In the genomic region with DNA sequence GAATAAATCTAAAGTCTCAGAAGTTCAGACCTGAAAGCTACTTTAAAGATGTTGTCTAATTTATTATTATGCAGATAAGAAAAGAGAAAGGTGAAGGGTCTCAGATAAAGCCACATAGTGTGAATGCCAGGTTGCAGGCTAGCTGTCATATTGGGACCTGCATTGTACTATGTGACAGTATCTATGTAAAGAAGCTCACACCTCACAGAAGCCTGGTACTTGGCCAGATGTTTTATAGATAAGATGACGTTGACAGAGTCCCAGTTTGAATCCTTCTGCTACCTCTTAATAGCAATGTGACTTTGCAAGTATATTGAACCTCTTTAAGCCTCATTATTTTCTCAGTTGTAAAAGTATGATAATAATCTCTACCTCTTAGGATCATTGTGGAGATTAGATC, we compare ENCODE assay signal across 20 cellular contexts.
DNase-seq lines count a peak whose midpoint lies in the region; ATAC-seq, FAIRE-seq and TF ChIP-seq lines count a peak whose summit lies in the region.
"Had no signal": no experiment of that assay in that cellular context is flagged by ENCODE, and none has a peak within 500 bp of the region (broad histone marks: within the 10 kb centered on the region; RNA-seq: fewer than 3 reads in every experiment).

No MANE protein-coding gene starts in this region.

- H4K5ac ChIP-seq in mesendoderm (ENCODE audit: low read length) = no peak overlapping the region

- H3K18ac ChIP-seq in mesendoderm (ENCODE audit: low read length) = no peak overlapping the region

- ATAC-seq in K562 (no peak), GM21825 (IDR thresholded peaks at IDR 0.05; ENCODE audit: unreplicated experiment) (no peak)
- ATAC-seq: A549; CD8-positive, alpha-beta T cell; GM12878 had no signal

- BruUV-seq in K562 (replicated peaks; lab: Mats Ljungman, UMichigan) = no TSS peak

- CTCF ChIA-PET in K562 (lab: Yijun Ruan, JAX; ENCODE audit: low intra/inter-chr PET ratio) = no interaction called here

- no peaks in the 10 kb centered on the region for H3K9me1 ChIP-seq in K562 (ENCODE audit: control insufficient read depth, insufficient read depth, low read length)

- H3K9ac ChIP-seq in K562 (ENCODE audit: insufficient read depth in 1 of 2, low read depth in 2 of 2, low read length in 2 of 2) = no peak overlapping the region
- H3K9ac ChIP-seq in mesendoderm (ENCODE audit: low read length) = no peak overlapping the region
- H3K9ac ChIP-seq: BLaER1 treated with 17β-estradiol and CSF1 and Interleukin-3, amounts not matched to agents 10 nM and 100 nM had no signal

- in situ Hi-C loops in G401 (cut with HindIII; ENCODE audit: low sequenced_read_pairs) = no loop called here
- in situ Hi-C loops in K562 (cut with MboI) = no loop called here

- H3K79me2 ChIP-seq in K562 (ENCODE audit: control insufficient read depth, insufficient read depth, low read length) = no peaks in the 10 kb centered on the region
- no peaks in the 10 kb centered on the region for H3K79me2 ChIP-seq in mesendoderm (ENCODE audit: control insufficient read depth, insufficient read depth, low read length)

- TF ChIP-seq CTCF in K562 (IDR thresholded peaks at IDR 0.05 in 2 of 3, conservative IDR thresholded peaks at IDR 0.05 in 1 of 3; ENCODE audit: insufficient read depth in 2 of 3, low read depth in 1 of 3, low read length in 3 of 3) (no peak), foreskin fibroblast (IDR thresholded peaks at IDR 0.05; ENCODE audit: low read depth, low read length) (no peak)

- no peak overlapping the region for H2BK5ac ChIP-seq in mesendoderm (ENCODE audit: low read length)

- TF ChIP-seq EP300 in K562 (IDR thresholded peaks at IDR 0.05; ENCODE audit: low read length) = no peak

- intact Hi-C loops in K562 (cut with micrococcal nuclease) = no loop called here

- no peaks in the 10 kb centered on the region for H3K27me3 ChIP-seq in K562 (ENCODE audit: control insufficient read depth in 2 of 2, insufficient read depth in 2 of 2, low read length in 2 of 2)
- H3K27me3 ChIP-seq in mesendoderm (ENCODE audit: insufficient read depth, low read length, poor library complexity) = no peaks in the 10 kb centered on the region

- no peaks in the 10 kb centered on the region for H3K36me3 ChIP-seq in K562 (ENCODE audit: control insufficient read depth, insufficient read depth, low read length)
- no peaks in the 10 kb centered on the region for H3K36me3 ChIP-seq in mesendoderm (ENCODE audit: control insufficient read depth, insufficient read depth, low read length)
- H3K36me3 ChIP-seq: BLaER1 treated with 17β-estradiol and CSF1 and Interleukin-3, amounts not matched to agents 10 nM and 100 nM had no signal

- H3K79me1 ChIP-seq in mesendoderm (ENCODE audit: low read length) = no peaks in the 10 kb centered on the region

- FAIRE-seq in K562 (lab: Jason Lieb, UNC) = no peak
- FAIRE-seq: A549, D721Med, GM12878, GM12892, GM18507 had no signal

- no peaks in the 10 kb centered on the region for H4K20me1 ChIP-seq in K562 (replicated peaks; ENCODE audit: control insufficient read depth, insufficient read depth, low read length)
- H4K20me1 ChIP-seq: BLaER1 treated with 17β-estradiol and CSF1 and Interleukin-3, amounts not matched to agents 10 nM and 100 nM had no signal

- no peak for TF ChIP-seq RAD21 in K562 (CRISPR knock-in tag; conservative IDR thresholded peaks at IDR 0.05 in 1 of 2, IDR thresholded peaks at IDR 0.05 in 1 of 2)

- H3K4me1 ChIP-seq in K562 (replicated peaks in 1 of 2; ENCODE audit: control insufficient read depth in 2 of 2, insufficient read depth in 2 of 2, low read length in 2 of 2) = no peaks in the 10 kb centered on the region
- no peaks in the 10 kb centered on the region for H3K4me1 ChIP-seq in mesendoderm (ENCODE audit: control insufficient read depth, low read depth, low read length)
- H3K4me1 ChIP-seq: A549 had no signal

- H3K23ac ChIP-seq in mesendoderm (ENCODE audit: low read length) = no peak overlapping the region

- H3K27ac ChIP-seq in K562 (ENCODE audit: extremely low read depth, low read depth, low read length) (no peak overlapping the region), mesendoderm (ENCODE audit: low read depth, low read length) (no peak overlapping the region)
- H3K27ac ChIP-seq: 22Rv1, A549, C4-2B had no signal

- POLR2A ChIA-PET in K562 (lab: Yijun Ruan, JAX) = no interaction called here

- no peak overlapping the region for H2BK120ac ChIP-seq in mesendoderm (ENCODE audit: low read depth, low read length)

- no peak for TF ChIP-seq POLR2A in K562 (conservative IDR thresholded peaks at IDR 0.05)

- H2AFZ ChIP-seq in K562 (ENCODE audit: low read depth, low read length) = no peak overlapping the region

- H3K4me3 ChIP-seq in K562 (no peak overlapping the region), mesendoderm (ENCODE audit: low read length) (no peak overlapping the region), foreskin fibroblast (ENCODE audit: low read depth in 1 of 2, low read length in 2 of 2) (no peak overlapping the region)
- H3K4me3 ChIP-seq: A549; BLaER1 treated with 17β-estradiol and CSF1 and Interleukin-3, amounts not matched to agents 10 nM and 100 nM; GM12878 had no signal

- H2AK5ac ChIP-seq in mesendoderm (ENCODE audit: low read length) = no peak overlapping the region

- H3K56ac ChIP-seq in mesendoderm (ENCODE audit: low read length) = no peak overlapping the region

- H3K9me3 ChIP-seq in K562 (replicated peaks; ENCODE audit: control insufficient read depth, insufficient read depth, low read depth, low read length) = no peaks in the 10 kb centered on the region
- H3K9me3 ChIP-seq: A549, Caco-2 had no signal

- H4K8ac ChIP-seq in mesendoderm (ENCODE audit: low read depth, low read length) = no peak overlapping the region

- DNase-seq in G401 (ENCODE audit: low spot score) (peak; percentile 26), K562 (ENCODE audit: extremely low read depth in 1 of 4, low spot score in 3 of 4) (no peak), mesendoderm (peak; percentile 92), foreskin fibroblast (no peak)
- DNase-seq: AML-193; Caco-2; Calu3; CD4-positive, alpha-beta T cell; CD8-positive, alpha-beta T cell; DMS79 treated with DMSO at 0.1 percent for 48 hours; GDM1 had no signal

- H3K4ac ChIP-seq in mesendoderm (ENCODE audit: low read depth, low read length) = no peak overlapping the region

- H3K4me2 ChIP-seq in K562 (ENCODE audit: insufficient read depth, low read length) (no peak overlapping the region), mesendoderm (ENCODE audit: low read length) (no peak overlapping the region)
- H3K4me2 ChIP-seq: A549; BLaER1 treated with 17β-estradiol and CSF1 and Interleukin-3, amounts not matched to agents 10 nM and 100 nM had no signal

- no peak overlapping the region for H2BK15ac ChIP-seq in mesendoderm (replicated peaks; ENCODE audit: low read depth)

- 0% methylated on average over 1 of the region's 1 CpG for WGBS in K562 (ENCODE audit: insufficient coverage, low coverage, missing lambda C conversion rate)
- no CpG with 5 or more reads among the region's 1 CpG for WGBS in mesendoderm (ENCODE audit: extremely low coverage, insufficient coverage, low lambda C conversion rate)

TF ChIP-seq in K562, 482 proteins besides CTCF, POLR2A, EP300 and RAD21:
- TF ChIP-seq, protein P1, sequence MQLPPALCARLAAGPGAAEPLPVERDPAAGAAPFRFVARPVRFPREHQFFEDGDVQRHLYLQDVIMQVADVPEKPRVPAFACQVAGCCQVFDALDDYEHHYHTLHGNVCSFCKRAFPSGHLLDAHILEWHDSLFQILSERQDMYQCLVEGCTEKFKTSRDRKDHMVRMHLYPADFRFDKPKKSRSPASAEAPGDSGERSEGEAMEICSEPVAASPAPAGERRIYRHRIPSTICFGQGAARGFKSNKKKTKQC (CRISPR knock-in tag; IDR thresholded peaks at IDR 0.05) = no peak
- 0 out of 2 replicates have a peak, but pooled peaks have one; percentile 6 for TF ChIP-seq CBFA2T3 (IDR thresholded peaks at IDR 0.05)
TF ChIP-seq in K562: peak in this region for 1.

Comparison
In these comparisons a context has a peak if more than half of its experiments do, and no peak if none do; other contexts are left out.
1. DNase-seq: peak in G401 (single experiment) and mesendoderm (single experiment); none in K562 (0 of 4) and foreskin fibroblast (0 of 2).